ENCODE assay signal across 8 cellular contexts in genomic region chr5:147188200-147189108, GRCh38. TPM values are rescaled to one million over a fixed set of nuclear protein-coding genes. Genes with fewer than 3 reads are reported as not detected.
DNase-seq lines count a peak whose midpoint lies in the region; ATAC-seq, FAIRE-seq and TF ChIP-seq lines count a peak whose summit lies in the region.

No MANE protein-coding gene starts in this region.

- intact Hi-C loops in colonic mucosa (cut with DNase I) = loop anchor here (5.0 to 10.0 kb wide), 2 partner anchors 224 to 646 kb away; no protein-coding TSS in a partner anchor

- no peaks in the 10 kb centered on the region for H3K36me3 ChIP-seq in colonic mucosa
- H3K36me3 ChIP-seq in liver (ENCODE audit: control insufficient read depth in 4 of 4, insufficient read depth in 3 of 4, low read depth in 1 of 4, low read length in 3 of 4) = no peaks in the 10 kb centered on the region

- DNase-seq in AG09309 (ENCODE audit: low read depth) = no peak
- no peak for DNase-seq in GM12892 (ENCODE audit: insufficient read length)
- DNase-seq in NCI-H1417 treated with DMSO at 0.1 percent for 48 hours (lab: John Stamatoyannopoulos, UW) = peak; percentile 27
- peak; percentile 9 for DNase-seq in T follicular helper cell (ENCODE audit: low read depth)
- peak; percentile 58 for DNase-seq in colonic mucosa
- peak; percentile 9 for DNase-seq in stimulated activated naive CD4-positive, alpha-beta T cell treated with Interleukin-2 at 50 U/mL for 16 hours (lab: John Stamatoyannopoulos, UW)

- H3K9ac ChIP-seq in colonic mucosa (ENCODE audit: low read depth in 2 of 2, low read length in 2 of 2) (no peak overlapping the region), liver (ENCODE audit: low read depth in 1 of 2, low read length in 2 of 2) (peak overlapping the region in 1 of 2 donors; percentile 26)

- 47% methylated on average over 20 of the region's 20 CpGs for WGBS in liver

- TF ChIP-seq RAD21 in liver (IDR thresholded peaks at IDR 0.05) = peak; percentile 94 to 95

- H3K27me3 ChIP-seq in colonic mucosa = no peaks in the 10 kb centered on the region
- H3K27me3 ChIP-seq in liver (ENCODE audit: control insufficient read depth in 4 of 4, insufficient read depth in 4 of 4, low read length in 3 of 4) = no peaks in the 10 kb centered on the region

- ATAC-seq in HG02798 (IDR thresholded peaks at IDR 0.05; ENCODE audit: poor library complexity, unreplicated experiment) = peak; percentile 91

- TF ChIP-seq CTCF in AG09309 (IDR thresholded peaks at IDR 0.05; ENCODE audit: control insufficient read depth, insufficient read depth, low read depth, low read length, missing control alignments) = peak; percentile 67
- peak; percentile 83 for TF ChIP-seq CTCF in colonic mucosa (IDR thresholded peaks at IDR 0.05)
- peak; percentile 96 for TF ChIP-seq CTCF in liver (IDR thresholded peaks at IDR 0.05; ENCODE audit: low read depth, low read length, missing input control)

- TF ChIP-seq POLR2A in GM12892 (IDR thresholded peaks at IDR 0.05; ENCODE audit: low read depth, low read length) = no peak

- peak; percentile 87 for FAIRE-seq in GM12892 (lab: Jason Lieb, UNC)

- H3K4me3 ChIP-seq in AG09309 (ENCODE audit: control insufficient read depth, low read depth, low read length) (no peak overlapping the region), colonic mucosa (no peak overlapping the region), liver (ENCODE audit: low read depth in 1 of 3, low read length in 3 of 3) (peak overlapping the region; percentile 31 to 51 (median 40))

- H3K9me3 ChIP-seq in colonic mucosa (no peaks in the 10 kb centered on the region), liver (ENCODE audit: control insufficient read depth in 4 of 4, low read length in 3 of 4) (no peaks in the 10 kb centered on the region)

- no peak overlapping the region for H3K27ac ChIP-seq in colonic mucosa
- no peak overlapping the region for H3K27ac ChIP-seq in liver (ENCODE audit: low read depth in 1 of 2, low read length in 2 of 2)

- H3K4me1 ChIP-seq in colonic mucosa (no peaks in the 10 kb centered on the region), liver (ENCODE audit: control insufficient read depth in 4 of 4, insufficient read depth in 4 of 4, low read length in 3 of 4) (peaks cover 0 to 3% (median 0%) of the 10 kb centered on the region in 4 donors)

TF ChIP-seq in liver, 16 proteins besides CTCF, POLR2A, EP300 and RAD21:
- TF ChIP-seq SP1 (IDR thresholded peaks at IDR 0.05) (no peak), ATF3 (IDR thresholded peaks at IDR 0.05) (no peak), YY1 (IDR thresholded peaks at IDR 0.05) (peak; percentile 21)

RNA-seq across cellular contexts. Expression of gene STK32A, which starts 46.4 kb away (rescaled TPM):
- polyA plus RNA-seq in GM12892 (2012; ENCODE audit: missing spikeins) = not detected
- total RNA-seq in colonic mucosa = under 1 TPM; 0.10 to 0.77 TPM
- total RNA-seq in liver = under 1 TPM; 0.09 to 0.17 TPM
- under 1 TPM; 0.03 to 0.09 TPM for polyA plus RNA-seq in liver

Comparison
In these comparisons a context has a peak if more than half of its experiments do, and no peak if none do; other contexts are left out.
1. DNase-seq: peak in NCI-H1417 treated with DMSO at 0.1 percent for 48 hours (single experiment), T follicular helper cell (single experiment), colonic mucosa (single experiment) and stimulated activated naive CD4-positive, alpha-beta T cell treated with Interleukin-2 at 50 U/mL for 16 hours (single experiment); none in AG09309 (single experiment) and GM12892 (single experiment).
2. H3K4me3 ChIP-seq: peak in liver (3 of 3); none in AG09309 (single experiment) and colonic mucosa (single experiment).
3. Peak in every context shown above with its lines, with median percentiles within 50 percentile points of each other: CTCF ChIP-seq.